1 cellular context compared by ENCODE assay signal in genomic region chr11:393219-394033, GRCh38.
TF ChIP-seq lines count a peak whose summit lies in the region.

No MANE protein-coding gene starts in this region.

TF ChIP-seq in endothelial cell of umbilical vein, 7 proteins besides CTCF, POLR2A, EP300 and RAD21 (continued from another document):
- no peak for TF ChIP-seq JUN (IDR thresholded peaks at IDR 0.05; ENCODE audit: borderline replicate concordance, insufficient read depth, insufficient read length, low read depth)
